ENCODE assay signal across 22 cellular contexts in the genomic region with DNA sequence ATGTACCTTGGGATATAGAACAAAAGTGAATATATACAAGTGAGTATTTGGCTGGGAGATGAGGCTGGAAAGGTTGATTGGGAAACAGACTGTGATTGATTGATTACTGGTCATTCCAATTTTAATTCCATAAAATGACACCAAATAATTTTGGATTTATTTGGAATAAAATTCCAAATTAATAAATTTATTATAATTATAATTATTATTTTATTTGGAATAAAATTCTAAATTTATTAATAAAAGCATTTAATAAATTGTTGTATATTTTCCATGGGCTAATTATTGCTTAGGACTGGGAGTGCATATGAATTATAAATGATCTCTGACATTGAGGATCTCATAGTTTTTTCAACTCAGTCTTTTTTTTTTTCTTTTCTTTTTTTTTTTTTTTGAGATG. TPM values are rescaled to one million over a fixed set of nuclear protein-coding genes. Genes with fewer than 3 reads are reported as not detected.
DNase-seq lines count a peak whose midpoint lies in the region; ATAC-seq, FAIRE-seq and TF ChIP-seq lines count a peak whose summit lies in the region.
"Had no signal": no experiment of that assay in that cellular context is flagged by ENCODE, and none has a peak within 500 bp of the region (broad histone marks: within the 10 kb centered on the region; RNA-seq: fewer than 3 reads in every experiment).

No MANE protein-coding gene starts in this region.

- intact Hi-C loops in kidney (cut with DNase I): no loop called here
- intact Hi-C loops in thyroid gland (cut with DNase I): no loop called here

- no peak overlapping the region for H3K9ac ChIP-seq in kidney (ENCODE audit: low read length in 2 of 2)
- H3K9ac ChIP-seq: BLaER1 had no signal

- H3K27me3 Mint-ChIP-seq in WTC11 (ENCODE audit: low read depth): no peaks in the 10 kb centered on the region; the same call in none of the 2 replicates

- no peaks in the 10 kb centered on the region for H3K9me3 ChIP-seq in kidney (ENCODE audit: control insufficient read depth in 1 of 2, low read length in 2 of 2)
- H3K9me3 ChIP-seq in thyroid gland: no peaks in the 10 kb centered on the region
- H3K9me3 ChIP-seq: BE2C, BLaER1 had no signal

- H3K27ac Mint-ChIP-seq in WTC11: no peak overlapping the region
- H3K27ac Mint-ChIP-seq: CD14-positive monocyte; CD4-positive, alpha-beta memory T cell; CD4-positive, CD25-positive, alpha-beta regulatory T cell had no signal

- H3K4me1 Mint-ChIP-seq in WTC11: peaks cover 4% of the 10 kb centered on the region; the same call in 1 of the 2 replicates
- H3K4me1 Mint-ChIP-seq: CD14-positive monocyte; CD4-positive, alpha-beta memory T cell; CD4-positive, CD25-positive, alpha-beta regulatory T cell; CD8-positive, alpha-beta memory T cell had no signal

- TF ChIP-seq CTCF in WTC11 (IDR thresholded peaks at IDR 0.05): no peak
- no peak for TF ChIP-seq CTCF in kidney (IDR thresholded peaks at IDR 0.05; ENCODE audit: borderline replicate concordance, extremely low read depth, insufficient read depth)
- TF ChIP-seq CTCF in thyroid gland (IDR thresholded peaks at IDR 0.05): no peak

- H3K27me3 ChIP-seq in thyroid gland: no peaks in the 10 kb centered on the region
- H3K27me3 ChIP-seq: BLaER1 had no signal

- POLR2A ChIA-PET in WTC11 (lab: Charles Lee): no interaction called here

- FAIRE-seq in A204.1 (lab: Jason Lieb, UNC) (peak; percentile 43), kidney (lab: Jason Lieb, UNC) (peak; percentile 46), H54 (lab: Jason Lieb, UNC) (no peak)
- FAIRE-seq: GM12878, GM12892, GM18507, GM19239 had no signal

- H3K36me3 ChIP-seq in kidney (ENCODE audit: control insufficient read depth in 1 of 2, insufficient read depth in 2 of 2, low read length in 2 of 2) (no peaks in the 10 kb centered on the region), thyroid gland (no peaks in the 10 kb centered on the region)
- H3K36me3 ChIP-seq: BE2C, BLaER1 had no signal

- CTCF ChIA-PET in WTC11 (lab: Charles Lee): no interaction called here

- H3K27ac ChIP-seq in kidney (ENCODE audit: low read depth in 2 of 2, low read length in 2 of 2) (no peak overlapping the region), thyroid gland (no peak overlapping the region)
- H3K27ac ChIP-seq: 22Rv1, BLaER1 had no signal

- no peak for TF ChIP-seq POLR2A in thyroid gland (IDR thresholded peaks at IDR 0.05)
- no peak for TF ChIP-seq POLR2A in H54 (IDR thresholded peaks at IDR 0.05; ENCODE audit: low read depth, low read length)

- H3K4me1 ChIP-seq in kidney (ENCODE audit: control insufficient read depth in 1 of 2, insufficient read depth in 1 of 2, low read depth in 1 of 2, low read length in 2 of 2) (no peaks in the 10 kb centered on the region), thyroid gland (no peaks in the 10 kb centered on the region)
- H3K4me1 ChIP-seq: BE2C, BLaER1 had no signal

- H3K36me3 Mint-ChIP-seq in WTC11: no peaks in the 10 kb centered on the region
- H3K36me3 Mint-ChIP-seq: CD14-positive monocyte; CD4-positive, alpha-beta memory T cell; CD4-positive, CD25-positive, alpha-beta regulatory T cell had no signal

- no peaks in the 10 kb centered on the region for H3K9me3 Mint-ChIP-seq in WTC11
- H3K9me3 Mint-ChIP-seq: CD8-positive, alpha-beta memory T cell had no signal

- H3K4me3 Mint-ChIP-seq in WTC11: no peak overlapping the region
- H3K4me3 Mint-ChIP-seq: CD14-positive monocyte; CD4-positive, alpha-beta memory T cell; CD4-positive, CD25-positive, alpha-beta regulatory T cell; CD8-positive, alpha-beta memory T cell had no signal

- H3K4me3 ChIP-seq in kidney (ENCODE audit: low read length in 2 of 2): no peak overlapping the region
- no peak overlapping the region for H3K4me3 ChIP-seq in thyroid gland (replicated peaks in 1 of 3)
- H3K4me3 ChIP-seq: BLaER1, GM12878 had no signal

- DNase-seq in WTC11 (ENCODE audit: low spot score): no peak
- DNase-seq in kidney: no peak
- no peak for DNase-seq in thyroid gland
- DNase-seq in H54 (ENCODE audit: insufficient read length, low spot score): no peak
- DNase-seq in DMS 273 (lab: John Stamatoyannopoulos, UW; ENCODE audit: unreplicated experiment): no peak
- DNase-seq: ACHN; BE2C; C1 segment of cervical spinal cord; CD4-positive, alpha-beta memory T cell; CD4-positive, CD25-positive, alpha-beta regulatory T cell; CD8-positive, alpha-beta memory T cell; COR-L47; DMS79 treated with DMSO at 0.1 percent for 48 hours; GDM1 had no signal

- no peak for ATAC-seq in WTC11

TF ChIP-seq in WTC11, 78 proteins besides CTCF, POLR2A, EP300 and RAD21:
- TF ChIP-seq GRHL2 (CRISPR knock-in tag; IDR thresholded peaks at IDR 0.05; ENCODE audit: insufficient replicate concordance, severe bottlenecking): no peak
- peak; percentile 98 for TF ChIP-seq HMGA2 (CRISPR knock-in tag; IDR thresholded peaks at IDR 0.05)

RNA-seq across cellular contexts. Expression of a gene that starts 51.7 kb away (rescaled TPM):
- total RNA-seq in WTC11 (2021): 38.4 to 48.1 TPM (median 41.1 TPM) in 3 replicates
- total RNA-seq in kidney: 32.2 TPM
- polyA plus RNA-seq in kidney (ENCODE audit: insufficient read depth, low read depth, low replicate concordance): 24.6 TPM
- total RNA-seq in thyroid gland: 10 to 100 TPM; 31.8 to 64.7 (median 45.4) TPM
